Comparison of ENCODE assay signal across 12 cellular contexts in the genomic region with DNA sequence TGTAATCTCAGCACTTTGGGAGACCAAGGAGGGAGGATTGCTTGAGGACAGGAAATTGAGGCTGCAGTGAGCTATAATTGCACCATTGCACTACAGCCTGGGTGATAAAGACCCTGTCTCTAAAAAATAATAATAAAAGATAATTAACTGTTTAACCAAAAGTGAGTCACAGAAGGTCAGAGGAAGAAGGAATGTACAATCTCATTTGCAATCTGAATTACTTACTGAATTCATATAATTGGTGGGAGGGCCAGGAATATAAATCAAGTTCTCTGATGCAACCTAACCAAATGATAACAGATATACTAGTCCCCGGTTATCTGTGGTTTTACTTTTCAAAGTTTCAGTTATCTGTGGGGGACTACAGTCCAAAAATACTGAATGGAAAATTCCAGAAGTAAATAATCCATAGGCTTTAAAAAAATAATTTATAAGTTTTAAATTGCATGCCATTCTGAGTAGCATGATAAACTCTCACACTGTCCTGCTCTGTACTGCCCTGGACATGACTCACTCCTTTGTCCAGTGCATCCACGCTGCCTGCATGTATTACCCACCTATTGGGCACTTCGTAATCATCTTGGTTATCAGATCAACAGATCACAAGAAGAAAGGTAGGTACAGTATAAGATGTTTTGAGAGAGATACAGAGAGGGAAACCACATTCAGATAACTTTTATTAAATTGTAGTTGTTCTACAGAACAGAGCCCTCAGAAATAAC. TPM values are rescaled to one million over a fixed set of nuclear protein-coding genes. Genes with fewer than 3 reads are reported as not detected.
"Had no signal": no experiment of that assay in that cellular context is flagged by ENCODE, and none has a peak within 500 bp of the region (broad histone marks: within the 10 kb centered on the region; RNA-seq: fewer than 3 reads in every experiment).

No MANE protein-coding gene starts in this region.

- H3K36me3 ChIP-seq: ovary had no signal

- H3K27me3 ChIP-seq: cardiac muscle cell, gastrocnemius medialis, ovary, upper lobe of left lung had no signal

- H3K9me3 ChIP-seq: gastrocnemius medialis had no signal

- H3K27ac ChIP-seq: cardiac muscle cell, gastrocnemius medialis, ovary, upper lobe of left lung had no signal

- H3K4me3 ChIP-seq: cardiac muscle cell, gastrocnemius medialis, ovary, upper lobe of left lung had no signal

- DNase-seq: activated CD4-positive, alpha-beta T cell treated with anti-CD3 and anti-CD28 coated beads for 4 hours; activated CD8-positive, alpha-beta memory T cell treated with anti-CD3 and anti-CD28 coated beads, Interleukin-2, amount 50 U/mL, for 4 hours; activated CD8-positive, alpha-beta T cell treated with anti-CD3 and anti-CD28 coated beads for 36 hours; activated naive CD8-positive, alpha-beta T cell treated with anti-CD3 and anti-CD28 coated beads, Interleukin-2, amount 10 ng/mL, durations not matched to agents 7 days and 5 days; aorta; gastrocnemius medialis; kidney glomerular epithelial cell; ovary; stimulated activated CD4-positive, alpha-beta T cell treated with anti-CD3 and anti-CD28 coated beads, Interleukin-2, amount 100 ng/mL, for 48 hours; stimulated activated naive CD4-positive, alpha-beta T cell treated with Interleukin-2 at 50 U/mL for 16 hours; upper lobe of left lung had no signal

- ATAC-seq: activated CD8-positive, alpha-beta T cell treated with anti-CD3 and anti-CD28 coated beads for 36 hours; gastrocnemius medialis had no signal

RNA-seq across cellular contexts. Expression of gene MATN3, which starts 12.8 kb away (rescaled TPM):
- total RNA-seq: activated CD8-positive, alpha-beta T cell treated with anti-CD3 and anti-CD28 coated beads for 36 hours; activated naive CD8-positive, alpha-beta T cell treated with anti-CD3 and anti-CD28 coated beads, Interleukin-2, amount 10 ng/mL, durations not matched to agents 7 days and 5 days had no signal
